In the genomic region with DNA sequence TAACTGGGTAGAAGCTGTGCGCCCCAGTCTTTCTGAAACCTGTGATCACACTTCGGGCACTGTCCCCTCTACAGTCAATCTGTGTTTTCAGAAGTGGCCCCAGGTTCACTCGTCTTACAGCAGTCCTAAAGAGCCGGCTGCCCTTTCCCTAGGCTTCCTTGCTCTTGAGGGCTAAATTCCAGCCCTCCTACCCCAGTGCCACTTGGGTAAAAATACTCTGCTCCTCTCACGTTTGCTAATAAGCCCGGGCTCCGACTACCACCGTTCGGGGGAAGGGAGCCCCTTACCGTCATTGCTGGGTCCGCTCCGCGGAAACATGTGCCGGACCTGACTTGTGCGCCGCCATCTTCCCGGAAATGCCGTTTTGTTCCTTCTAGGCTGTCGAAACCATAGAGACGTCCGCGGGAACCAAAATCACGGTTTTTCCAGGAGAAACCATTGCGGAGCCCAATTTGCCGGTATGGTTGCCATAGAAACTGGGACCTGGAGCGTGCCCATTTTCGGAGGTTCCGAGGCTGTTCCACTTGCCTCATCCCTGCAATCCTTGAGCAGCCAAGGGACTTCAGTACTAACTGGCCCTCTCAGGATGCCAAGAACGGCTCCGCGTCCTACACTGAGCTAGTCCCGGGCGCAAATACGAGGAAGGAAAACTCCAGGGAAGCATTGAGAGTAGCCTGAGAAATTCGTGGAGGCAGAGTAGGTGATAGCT, we compare ENCODE assay signal across 8 cellular contexts. TPM values are rescaled to one million over a fixed set of nuclear protein-coding genes. Genes with fewer than 3 reads are reported as not detected.
DNase-seq lines count a peak whose midpoint lies in the region; ATAC-seq and TF ChIP-seq lines count a peak whose summit lies in the region.

A gene (minus strand): TSS at position 358 of the 709 bp plus-strand sequence.

- H2AFZ ChIP-seq in mammary epithelial cell (ENCODE audit: low read depth, low read length), result peak within 1 kb of the TSS; percentile 95

- TSS peak; percentile 68 for BruUV-seq in mammary epithelial cell (replicated peaks; lab: Mats Ljungman, UMichigan)

- H3K27me3 ChIP-seq in WERI-Rb-1 (ENCODE audit: insufficient read depth, low read depth, severe bottlenecking) (no peaks in the 10 kb centered on the region), mammary epithelial cell (ENCODE audit: insufficient read depth, low read length) (no peaks in the 10 kb centered on the region)

- DNase-seq in EL (peak; percentile 93), NCI-H2196 treated with DMSO at 0.1 percent for 48 hours (lab: John Stamatoyannopoulos, UW; ENCODE audit: unreplicated experiment) (peak; percentile 85), WERI-Rb-1 (peak; percentile 86), mammary epithelial cell (peak; percentile 81), iPS-NIHi11 (ENCODE audit: low spot score) (peak; percentile 81)

- dilution Hi-C loops in mammary epithelial cell (cut with HindIII; ENCODE audit: low sequenced_read_pairs), result no loop called here

- peaks cover 33% of the 10 kb centered on the region for H3K36me3 ChIP-seq in WERI-Rb-1
- H3K36me3 ChIP-seq in mammary epithelial cell (ENCODE audit: insufficient read depth, low read length), result peaks cover 18% of the 10 kb centered on the region

- peak within 1 kb of the TSS; percentile 93 for H3K9ac ChIP-seq in mammary epithelial cell (ENCODE audit: insufficient read depth, low read length)

- H4K20me1 ChIP-seq in mammary epithelial cell (ENCODE audit: insufficient read depth, low read length), result no peaks in the 10 kb centered on the region

- peaks cover 18% of the 10 kb centered on the region for H3K4me1 ChIP-seq in mammary epithelial cell (ENCODE audit: insufficient read depth, low read length)

- TF ChIP-seq CTCF in WERI-Rb-1 (IDR thresholded peaks at IDR 0.05; ENCODE audit: low read depth, low read length) (no peak), mammary epithelial cell (conservative IDR thresholded peaks at IDR 0.05 in 1 of 2, IDR thresholded peaks at IDR 0.05 in 1 of 2; ENCODE audit: extremely low read depth in 1 of 2, insufficient read depth in 1 of 2, low read depth in 1 of 2, low read length in 2 of 2) (no peak)

- peak within 1 kb of the TSS; percentile 71 for H3K27ac ChIP-seq in WERI-Rb-1
- H3K27ac ChIP-seq in mammary epithelial cell (ENCODE audit: insufficient read depth, low read depth, low read length), result peak within 1 kb of the TSS; percentile 76
- H3K27ac ChIP-seq in skin epidermis, result peak within 1 kb of the TSS in 20 of 21 experiments; percentile 46 to 88 (median 79)

- H3K4me3 ChIP-seq in WERI-Rb-1 (ENCODE audit: low read depth, low read length), result peak within 1 kb of the TSS; percentile 87
- H3K4me3 ChIP-seq in mammary epithelial cell (replicated peaks in 1 of 3; ENCODE audit: insufficient read depth in 1 of 3, low read depth in 2 of 3, low read length in 3 of 3), result peak within 1 kb of the TSS; percentile 55 to 77 (median 66)
- peak within 1 kb of the TSS; percentile 59 to 78 (median 68) for H3K4me3 ChIP-seq in skin epidermis

- WGBS in mammary epithelial cell (ENCODE audit: low coverage, missing lambda C conversion rate), result under 1% methylated on average over 33 of the region's 35 CpGs

- CTCF ChIA-PET in mammary epithelial cell (lab: Charles Lee; ENCODE audit: low non-redundant PET), result no interaction called here

- peaks cover 41% of the 10 kb centered on the region for H3K79me2 ChIP-seq in mammary epithelial cell (ENCODE audit: insufficient read depth, low read length)

- intact Hi-C loops in mammary epithelial cell (cut with micrococcal nuclease), result loop anchor here (1.0 to 10.0 kb wide), 3 partner anchors 10 to 246 kb away; a partner anchor contains a TSS

- ATAC-seq in HG02678 (IDR thresholded peaks at IDR 0.05; ENCODE audit: unreplicated experiment), result peak; percentile 59
- no peak for ATAC-seq in HG03095 (IDR thresholded peaks at IDR 0.05; ENCODE audit: unreplicated experiment)

- peak within 1 kb of the TSS; percentile 71 for H3K4me2 ChIP-seq in mammary epithelial cell (ENCODE audit: insufficient read depth, low read depth, low read length)

- no peaks in the 10 kb centered on the region for H3K9me3 ChIP-seq in WERI-Rb-1 (ENCODE audit: severe bottlenecking)
- no peaks in the 10 kb centered on the region for H3K9me3 ChIP-seq in mammary epithelial cell (replicated peaks; ENCODE audit: insufficient read depth, low read length)

- in situ Hi-C loops in mammary epithelial cell (cut with MboI; ENCODE audit: low sequenced_read_pairs in 2 of 2), result loop anchor here in 1 of 2 donors (25.0 kb wide), 1 partner anchor 239 kb away; a partner anchor contains a TSS

RNA-seq across cellular contexts. Expression of the gene that starts here (rescaled TPM):
- total RNA-seq in mammary epithelial cell, result 10 to 100 TPM; 16.3 to 49.7 TPM
- polyA plus RNA-seq in mammary epithelial cell, result 38.7 TPM
- polyA minus RNA-seq in mammary epithelial cell, result 62.9 TPM
